Comparison of ENCODE assay signal across 19 cellular contexts in the genomic region with DNA sequence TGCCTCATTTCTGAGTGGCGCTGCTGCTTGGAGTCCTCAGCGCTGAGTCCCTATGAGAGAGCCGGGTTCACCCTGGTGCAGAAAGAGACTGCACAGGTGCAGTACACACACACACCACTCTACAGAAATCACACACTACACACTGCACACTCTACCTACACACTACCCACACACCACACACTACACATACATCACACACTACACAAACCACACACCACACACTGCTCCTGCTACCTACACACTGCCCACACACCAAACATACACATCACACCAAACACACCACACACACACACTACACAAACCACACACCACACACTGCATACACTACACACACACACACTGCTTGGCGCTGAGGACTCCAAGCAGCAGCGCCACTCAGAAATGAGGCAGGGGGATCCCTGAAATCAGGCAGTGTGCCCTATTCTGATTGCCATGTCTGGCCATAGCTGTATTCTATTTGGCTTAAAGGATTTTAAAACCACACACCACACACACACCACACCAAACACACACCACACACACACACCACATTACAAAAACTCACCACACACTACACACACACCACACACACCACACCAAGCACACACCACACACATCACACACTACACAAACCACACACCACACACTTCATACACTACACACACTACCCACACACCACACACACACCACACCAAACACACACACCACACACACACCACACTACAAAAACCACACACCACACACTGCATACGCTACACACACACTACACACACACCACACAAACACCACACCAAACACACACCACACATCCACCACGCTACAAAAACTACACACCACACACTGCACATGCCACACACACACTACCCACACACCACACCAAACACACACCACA. TPM values are rescaled to one million over a fixed set of nuclear protein-coding genes. Genes with fewer than 3 reads are reported as not detected.
A peak's percentile ranks its signal among the peaks of the same experiment; 100 is the strongest.
DNase-seq lines count a peak whose midpoint lies in the region; ATAC-seq, FAIRE-seq and TF ChIP-seq lines count a peak whose summit lies in the region.
"Had no signal": no experiment of that assay in that cellular context is flagged by ENCODE, and none has a peak within 500 bp of the region (broad histone marks: within the 10 kb centered on the region; RNA-seq: fewer than 3 reads in every experiment).

No MANE protein-coding gene starts in this region.

- H3K4me3 ChIP-seq in A549 (no peak overlapping the region), GM12878 (no peak overlapping the region), aorta (ENCODE audit: low read length in 2 of 2) (no peak overlapping the region)
- H3K4me3 ChIP-seq: cardiac muscle cell, esophagus muscularis mucosa, ovary, sigmoid colon had no signal

- H3K4me1 ChIP-seq in A549 (no peaks in the 10 kb centered on the region), GM12878 (ENCODE audit: control insufficient read depth, insufficient read depth, low read length) (peaks cover 26% of the 10 kb centered on the region), aorta (ENCODE audit: control insufficient read depth in 1 of 2, insufficient read depth in 2 of 2, low read length in 2 of 2) (no peaks in the 10 kb centered on the region)
- H3K4me1 ChIP-seq: esophagus muscularis mucosa, sigmoid colon had no signal

- H3K27me3 ChIP-seq in GM12878 (replicated peaks in 1 of 2; ENCODE audit: control insufficient read depth in 2 of 2, insufficient read depth in 2 of 2, low read length in 1 of 2) (no peaks in the 10 kb centered on the region), aorta (ENCODE audit: control insufficient read depth in 1 of 2, insufficient read depth in 2 of 2, low read length in 1 of 2) (no peaks in the 10 kb centered on the region)
- H3K27me3 ChIP-seq: cardiac muscle cell, ovary, Peyer's patch had no signal

- peak; percentile 16 to 20; a peak in 3 of 6 replicates for ATAC-seq in A549
- ATAC-seq in GM12878 = peak; percentile 59
- no peak for ATAC-seq in aorta (ENCODE audit: low FRiP score)
- ATAC-seq in left lobe of liver = no peak
- ATAC-seq in esophagus mucosa = no peak
- ATAC-seq: left ventricle myocardium superior had no signal

- in situ Hi-C loops in GM12878 (cut with MboI) = no loop called here

- no peak overlapping the region for H3K4me2 ChIP-seq in A549
- peak overlapping the region; percentile 2; the same call in 1 of the 2 replicates for H3K4me2 ChIP-seq in GM12878 (ENCODE audit: control insufficient read depth, insufficient read depth)

- no peak overlapping the region for H3K27ac ChIP-seq in A549
- no peak overlapping the region for H3K27ac ChIP-seq in GM12878 (ENCODE audit: control insufficient read depth, insufficient read depth)
- no peak overlapping the region for H3K27ac ChIP-seq in aorta (ENCODE audit: low read depth in 1 of 2, low read length in 2 of 2)
- H3K27ac ChIP-seq: cardiac muscle cell, esophagus muscularis mucosa, ovary, sigmoid colon had no signal

- H3K9me3 ChIP-seq in A549 = 0 out of 3 replicates have a peak, but pooled peaks cover 2% of the 10 kb centered on the region
- no peaks in the 10 kb centered on the region for H3K9me3 ChIP-seq in GM12878 (replicated peaks; ENCODE audit: control insufficient read depth, insufficient read depth, low read length)
- H3K9me3 ChIP-seq in aorta (ENCODE audit: control insufficient read depth, low read length) = no peaks in the 10 kb centered on the region
- H3K9me3 ChIP-seq: esophagus muscularis mucosa, ovary, Peyer's patch, sigmoid colon had no signal

- no peak overlapping the region for H2AFZ ChIP-seq in GM12878 (ENCODE audit: control insufficient read depth, low read depth, low read length)

- TF ChIP-seq CTCF in A549 (IDR thresholded peaks at IDR 0.05) = no peak
- no peak for TF ChIP-seq CTCF in GM12878 (IDR thresholded peaks at IDR 0.05 in 2 of 3, conservative IDR thresholded peaks at IDR 0.05 in 1 of 3; ENCODE audit: control insufficient read depth in 2 of 3, extremely low read depth in 1 of 3, insufficient read depth in 1 of 3, low read depth in 3 of 3, low read length in 3 of 3)

- TF ChIP-seq EP300 in A549 (IDR thresholded peaks at IDR 0.05) (no peak), GM12878 (IDR thresholded peaks at IDR 0.05; ENCODE audit: borderline replicate concordance in 1 of 2, control insufficient read depth in 1 of 2, low read depth in 2 of 2, low read length in 2 of 2) (no peak)

- TF ChIP-seq POLR2A in A549 (IDR thresholded peaks at IDR 0.05; ENCODE audit: low read length) = peak; percentile 34; the same call in 1 of the 2 replicates
- TF ChIP-seq POLR2A in GM12878 (IDR thresholded peaks at IDR 0.05; ENCODE audit: low read depth, low read length) = no peak

- no peaks in the 10 kb centered on the region for H4K20me1 ChIP-seq in GM12878 (ENCODE audit: control insufficient read depth, insufficient read depth)

- FAIRE-seq in A549 (lab: Jason Lieb, UNC) = peak; percentile 95
- peak; percentile 71 for FAIRE-seq in GM18507 (lab: Jason Lieb, UNC)
- FAIRE-seq in GM12878 (lab: Jason Lieb, UNC) = peak; percentile 78
- FAIRE-seq: TTC549 had no signal

- H3K36me3 ChIP-seq in GM12878 (ENCODE audit: control insufficient read depth in 2 of 2, insufficient read depth in 2 of 2, low read length in 1 of 2) (no peaks in the 10 kb centered on the region), aorta (ENCODE audit: control insufficient read depth in 1 of 2, insufficient read depth in 2 of 2, low read length in 1 of 2) (no peaks in the 10 kb centered on the region)
- H3K36me3 ChIP-seq: cardiac muscle cell, esophagus muscularis mucosa, ovary, Peyer's patch, sigmoid colon had no signal

- CTCF ChIA-PET in A549 (lab: Yijun Ruan, JAX) = interaction anchor here (0.9 to 2.5 kb wide), 4 partner anchors 8 to 50 kb away, joined by 3 to 9 read pairs (median 6); partner anchors contain the start of gene FFAR1
- CTCF ChIA-PET in GM12878 (lab: Yijun Ruan, JAX) = interaction anchor here (0.6 to 0.7 kb wide), 2 partner anchors 121 to 155 kb away, joined by 3 read pairs; no protein-coding TSS in a partner anchor

- H3K9ac ChIP-seq in GM12878 (ENCODE audit: control insufficient read depth, insufficient read depth, low read length) = no peak overlapping the region

- peak in 1 of 2 experiments; percentile 39 for DNase-seq in A549 (ENCODE audit: low read depth in 1 of 2, low spot score in 1 of 2)
- DNase-seq in GM18507 (ENCODE audit: extremely low spot score, insufficient read length, low read depth) = no peak
- no peak for DNase-seq in GM12878 (ENCODE audit: low read depth, low spot score)
- no peak for DNase-seq in aorta
- no peak for DNase-seq in left lobe of liver (ENCODE audit: low spot score)
- DNase-seq: activated T-cell treated with anti-CD3 and anti-CD28 coated beads, Interleukin-2, amount 50 U/mL, for 4 hours; CD8-positive, alpha-beta memory T cell; glutamatergic neuron; left ventricle myocardium superior; NCI-H1417 treated with DMSO at 0.1 percent for 48 hours; ovary; Peyer's patch; sigmoid colon; substantia nigra had no signal

- H3K79me2 ChIP-seq in GM12878 (ENCODE audit: control insufficient read depth, insufficient read depth, low read length) = no peaks in the 10 kb centered on the region

- POLR2A ChIA-PET in A549 (lab: Yijun Ruan, JAX) = no interaction called here
- POLR2A ChIA-PET in GM12878 (lab: Charles Lee) = interaction anchor here (1.9 kb wide), 1 partner anchor 37 kb away, joined by 5 read pairs; no protein-coding TSS in a partner anchor

- RAD21 ChIA-PET in GM12878 (lab: Charles Lee; ENCODE audit: unreplicated experiment) = interaction anchor here (1.4 to 1.9 kb wide), 2 partner anchors 26 to 32 kb away, joined by 4 to 7 read pairs; partner anchors contain the start of gene CD22

- intact Hi-C loops in GM12878 (cut with micrococcal nuclease; ENCODE audit: unreplicated experiment) = no loop called here
- intact Hi-C loops in aorta (cut with DNase I) = no loop called here

- TF ChIP-seq RAD21 in A549 (conservative IDR thresholded peaks at IDR 0.05 in 1 of 2, IDR thresholded peaks at IDR 0.05 in 1 of 2) = no peak
- TF ChIP-seq RAD21 in GM12878 (IDR thresholded peaks at IDR 0.05; ENCODE audit: insufficient read depth, low read depth, low read length) = no peak

- SMC1A ChIA-PET in GM12878 (lab: Charles Lee; ENCODE audit: uncharacterized antibody, unreplicated experiment) = interaction anchor here (0.7 to 1.2 kb wide), 2 partner anchors 14 to 212 kb away, joined by 3 to 4 read pairs; no protein-coding TSS in a partner anchor

- WGBS in A549 (ENCODE audit: missing lambda C conversion rate) = 80% methylated on average over 7 of the region's 7 CpGs
- 84% methylated on average over 7 of the region's 7 CpGs for WGBS in GM12878 (ENCODE audit: insufficient coverage, insufficient replicate concordance, low lambda C conversion rate, missing lambda C conversion rate)
- WGBS in aorta, 2 donors = 87 to 88% methylated on average over 7 of the region's 7 CpGs

- BruUV-seq in GM12878 (replicated peaks; lab: Mats Ljungman, UMichigan) = no TSS peak

RNA-seq across cellular contexts. Expression of gene MAG, which starts 4.9 kb away (rescaled TPM):
- polyA plus RNA-seq in A549 (2011; rRNA removed) (not detected in 2 replicates), A549 (2017; fragmentation: RNase III; extraction: RNeasy Plus Mini Kit Qiagen cat#74134 plus additional on column Dnase treatment) (not detected in 3 replicates), GM12878 (2011; rRNA removed) (0.03 and 0.23 TPM in 2 replicates), GM12878 (2014; fragmentation: Illumina TruSeq; extraction: Trizol) (0.06 TPM in 2 replicates), GM12878 (2014; fragmentation: Nextera tagmentation; extraction: Ambion mirVana) (not detected), GM12878 (2014; rRNA removed) (0.63 and 0.82 TPM in 2 replicates), GM12878 (2016; fragmentation: Nextera tagmentation; extraction: Ambion mirVana) (under 1 TPM; 0.16 to 0.23 TPM), aorta (not detected)
- polyA plus RNA-seq in A549 (2012; cell fraction: cytosol; rRNA removed) = not detected in 2 replicates
- not detected in 2 replicates for polyA plus RNA-seq in A549 (2012; cell fraction: nucleus; rRNA removed)
- polyA minus RNA-seq in A549 (2011; rRNA and poly(A)+ RNA removed) = not detected in 2 replicates
- 1.0 and 2.8 TPM in 2 replicates for total RNA-seq in GM12878 (2013; cell fraction: nucleolus; rRNA removed)
- total RNA-seq in GM12878 (2014; rRNA removed) (0.11 and 0.17 TPM in 2 replicates), GM12878 (2014; rRNA removed; fragmentation: Illumina TruSeq; extraction: Trizol) (0.05 and 0.09 TPM in 2 replicates), GM12878 (2021) (0.27 and 0.56 TPM in 2 replicates), aorta (under 1 TPM in 1 of 2 donors, not detected in 1; 0.42 TPM), left lobe of liver (0.81 TPM), esophagus mucosa (not detected)
- polyA plus RNA-seq in GM12878 (2011; ENCODE audit: low read depth) = not detected
- 0.10 and 0.13 TPM in 2 replicates for polyA plus RNA-seq in GM12878 (2011; cell fraction: cytosol; rRNA removed)
- polyA plus RNA-seq in GM12878 (2011; cell fraction: nucleus; rRNA removed) = 0.26 and 0.28 TPM in 2 replicates
- 0.11 TPM in 1 of 2 replicates, not detected in the other for polyA plus RNA-seq in GM12878 (2012)
- polyA minus RNA-seq in GM12878 (2011; rRNA and poly(A)+ RNA removed) = 0.10 and 0.22 TPM in 2 replicates
- 0.53 TPM in 1 of 2 replicates, not detected in the other for polyA minus RNA-seq in GM12878 (2011; cell fraction: cytosol; rRNA and poly(A)+ RNA removed)
- not detected in 2 replicates for polyA minus RNA-seq in GM12878 (2011; cell fraction: nucleus; rRNA and poly(A)+ RNA removed)
- total RNA-seq: CD8-positive, alpha-beta memory T cell; Daoy; left ventricle myocardium superior had no signal

RNA-seq across cellular contexts. Expression of gene HAMP, which starts 14.6 kb away (rescaled TPM):
- polyA plus RNA-seq in A549 (2011; rRNA removed) (not detected in 2 replicates), A549 (2017; fragmentation: RNase III; extraction: RNeasy Plus Mini Kit Qiagen cat#74134 plus additional on column Dnase treatment) (0.03 TPM in 1 of 3 replicates, not detected in the others), GM12878 (2011; rRNA removed) (0.03 TPM in 1 of 2 replicates, not detected in the other), GM12878 (2014; fragmentation: Illumina TruSeq; extraction: Trizol) (0.10 TPM in 1 of 2 replicates, not detected in the other), GM12878 (2014; fragmentation: Nextera tagmentation; extraction: Ambion mirVana) (under 1 TPM; 0.58 to 0.71 TPM), GM12878 (2014; rRNA removed) (0.53 TPM in 1 of 2 replicates, not detected in the other), GM12878 (2016; fragmentation: Nextera tagmentation; extraction: Ambion mirVana) (under 1 TPM; 0.23 to 0.63 TPM), aorta (not detected)
- polyA plus RNA-seq in A549 (2012; cell fraction: cytosol; rRNA removed) = not detected in 2 replicates
- 0.22 TPM in 2 replicates for polyA plus RNA-seq in A549 (2012; cell fraction: nucleus; rRNA removed)
- polyA minus RNA-seq in A549 (2011; rRNA and poly(A)+ RNA removed) = not detected in 2 replicates
- 0.17 TPM in 1 of 2 replicates, not detected in the other for total RNA-seq in GM12878 (2013; cell fraction: nucleolus; rRNA removed)
- total RNA-seq in GM12878 (2014; rRNA removed) (0.45 TPM in 1 of 2 replicates, not detected in the other), GM12878 (2014; rRNA removed; fragmentation: Illumina TruSeq; extraction: Trizol) (0.36 TPM in 1 of 2 replicates, not detected in the other), GM12878 (2021) (not detected in 2 replicates), aorta (1 to 10 TPM in 1 of 2 donors, not detected in 1; 2.5 TPM), left lobe of liver (37.2 TPM), esophagus mucosa (not detected)
- 0.31 TPM for polyA plus RNA-seq in GM12878 (2011; ENCODE audit: low read depth)
- 0.15 TPM in 1 of 2 replicates, not detected in the other for polyA plus RNA-seq in GM12878 (2011; cell fraction: cytosol; rRNA removed)
- polyA plus RNA-seq in GM12878 (2011; cell fraction: nucleus; rRNA removed) = 0.42 and 0.45 TPM in 2 replicates
- polyA plus RNA-seq in GM12878 (2012) = 0.17 and 0.26 TPM in 2 replicates
- 0.07 and 0.15 TPM in 2 replicates for polyA minus RNA-seq in GM12878 (2011; rRNA and poly(A)+ RNA removed)
- polyA minus RNA-seq in GM12878 (2011; cell fraction: cytosol; rRNA and poly(A)+ RNA removed) = not detected in 2 replicates
- polyA minus RNA-seq in GM12878 (2011; cell fraction: nucleus; rRNA and poly(A)+ RNA removed) = 0.24 and 0.77 TPM in 2 replicates
- total RNA-seq: Daoy, esophagus muscularis mucosa, left ventricle myocardium superior, Peyer's patch had no signal
- polyA plus RNA-seq: CD8-positive, alpha-beta memory T cell had no signal

RNA-seq across cellular contexts. Expression of gene USF2, which starts 28.1 kb away (rescaled TPM):
- 91.8 and 118 TPM in 2 replicates for polyA plus RNA-seq in A549 (2011; rRNA removed)
- polyA plus RNA-seq in A549 (2012; cell fraction: cytosol; rRNA removed) = 228 and 240 TPM in 2 replicates
- 225 and 296 TPM in 2 replicates for polyA plus RNA-seq in A549 (2012; cell fraction: nucleus; rRNA removed)
- 124 to 141 TPM (median 141 TPM) in 3 replicates for polyA plus RNA-seq in A549 (2017; fragmentation: RNase III; extraction: RNeasy Plus Mini Kit Qiagen cat#74134 plus additional on column Dnase treatment)
- polyA minus RNA-seq in A549 (2011; rRNA and poly(A)+ RNA removed) = 85.3 and 97.1 TPM in 2 replicates
- total RNA-seq in GM12878 (2013; cell fraction: nucleolus; rRNA removed) = 101 and 123 TPM in 2 replicates
- total RNA-seq in GM12878 (2014; rRNA removed) = 80.2 and 94.2 TPM in 2 replicates
- 49.2 and 62.2 TPM in 2 replicates for total RNA-seq in GM12878 (2014; rRNA removed; fragmentation: Illumina TruSeq; extraction: Trizol)
- total RNA-seq in GM12878 (2021) = 131 and 143 TPM in 2 replicates
- 38.1 TPM for polyA plus RNA-seq in GM12878 (2011; ENCODE audit: low read depth)
- polyA plus RNA-seq in GM12878 (2011; rRNA removed) = 108 and 157 TPM in 2 replicates
- 108 and 167 TPM in 2 replicates for polyA plus RNA-seq in GM12878 (2011; cell fraction: cytosol; rRNA removed)
- polyA plus RNA-seq in GM12878 (2011; cell fraction: nucleus; rRNA removed) = 228 and 254 TPM in 2 replicates
- polyA plus RNA-seq in GM12878 (2012) = 133 and 151 TPM in 2 replicates
- 47.1 and 68.9 TPM in 2 replicates for polyA plus RNA-seq in GM12878 (2014; fragmentation: Illumina TruSeq; extraction: Trizol)
- 1 to 10 TPM in 1 of 2 experiments, under 1 TPM in 1; 0.56 to 2.1 TPM for polyA plus RNA-seq in GM12878 (2014; fragmentation: Nextera tagmentation; extraction: Ambion mirVana)
- polyA plus RNA-seq in GM12878 (2014; rRNA removed) = 131 and 157 TPM in 2 replicates
- 10 to 100 TPM; 13.4 to 13.6 TPM for polyA plus RNA-seq in GM12878 (2016; fragmentation: Nextera tagmentation; extraction: Ambion mirVana)
- 84.5 and 85.5 TPM in 2 replicates for polyA minus RNA-seq in GM12878 (2011; rRNA and poly(A)+ RNA removed)
- polyA minus RNA-seq in GM12878 (2011; cell fraction: cytosol; rRNA and poly(A)+ RNA removed) = 46.8 and 58.7 TPM in 2 replicates
- 33.0 and 57.6 TPM in 2 replicates for polyA minus RNA-seq in GM12878 (2011; cell fraction: nucleus; rRNA and poly(A)+ RNA removed)
- 100 to 1,000 TPM in 1 of 2 donors, 10 to 100 TPM in 1; 85.3 to 107 TPM for total RNA-seq in aorta
- polyA plus RNA-seq in aorta = 100 to 1,000 TPM; 101 to 148 TPM
- total RNA-seq in left lobe of liver = 91.7 TPM
- total RNA-seq in esophagus mucosa = 72.3 TPM

RNA-seq across cellular contexts. Expression of gene CD22, which starts 32.1 kb away (rescaled TPM):
- polyA plus RNA-seq in A549 (2011; rRNA removed) = 0.14 and 0.29 TPM in 2 replicates
- polyA plus RNA-seq in A549 (2012; cell fraction: cytosol; rRNA removed) = 0.03 and 0.20 TPM in 2 replicates
- polyA plus RNA-seq in A549 (2012; cell fraction: nucleus; rRNA removed) = 0.18 TPM in 1 of 2 replicates, not detected in the other
- 0.05 TPM in 1 of 3 replicates, not detected in the others for polyA plus RNA-seq in A549 (2017; fragmentation: RNase III; extraction: RNeasy Plus Mini Kit Qiagen cat#74134 plus additional on column Dnase treatment)
- not detected in 2 replicates for polyA minus RNA-seq in A549 (2011; rRNA and poly(A)+ RNA removed)
- 1,882 and 2,109 TPM in 2 replicates for total RNA-seq in GM12878 (2013; cell fraction: nucleolus; rRNA removed)
- total RNA-seq in GM12878 (2014; rRNA removed) = 238 and 245 TPM in 2 replicates
- total RNA-seq in GM12878 (2014; rRNA removed; fragmentation: Illumina TruSeq; extraction: Trizol) = 124 and 140 TPM in 2 replicates
- 261 and 294 TPM in 2 replicates for total RNA-seq in GM12878 (2021)
- polyA plus RNA-seq in GM12878 (2011; ENCODE audit: low read depth) = 284 TPM
- 216 and 271 TPM in 2 replicates for polyA plus RNA-seq in GM12878 (2011; rRNA removed)
- 276 and 316 TPM in 2 replicates for polyA plus RNA-seq in GM12878 (2011; cell fraction: cytosol; rRNA removed)
- 443 and 480 TPM in 2 replicates for polyA plus RNA-seq in GM12878 (2011; cell fraction: nucleus; rRNA removed)
- polyA plus RNA-seq in GM12878 (2012) = 310 and 327 TPM in 2 replicates
- 288 and 344 TPM in 2 replicates for polyA plus RNA-seq in GM12878 (2014; fragmentation: Illumina TruSeq; extraction: Trizol)
- polyA plus RNA-seq in GM12878 (2014; fragmentation: Nextera tagmentation; extraction: Ambion mirVana) = 10 to 100 TPM; 23.0 to 24.4 TPM
- 316 and 325 TPM in 2 replicates for polyA plus RNA-seq in GM12878 (2014; rRNA removed)
- polyA plus RNA-seq in GM12878 (2016; fragmentation: Nextera tagmentation; extraction: Ambion mirVana) = 10 to 100 TPM; 78.2 to 81.0 TPM
- 482 and 491 TPM in 2 replicates for polyA minus RNA-seq in GM12878 (2011; rRNA and poly(A)+ RNA removed)
- 141 and 142 TPM in 2 replicates for polyA minus RNA-seq in GM12878 (2011; cell fraction: cytosol; rRNA and poly(A)+ RNA removed)
- 170 and 251 TPM in 2 replicates for polyA minus RNA-seq in GM12878 (2011; cell fraction: nucleus; rRNA and poly(A)+ RNA removed)
- total RNA-seq in aorta = 1 to 10 TPM; 2.9 to 3.1 TPM
- under 1 TPM in 1 of 2 donors, not detected in 1; 0.75 TPM for polyA plus RNA-seq in aorta
- 1.2 TPM for total RNA-seq in left lobe of liver
- 2.5 TPM for total RNA-seq in esophagus mucosa
- total RNA-seq: Daoy had no signal
- polyA plus RNA-seq: cardiac muscle cell; CD8-positive, alpha-beta memory T cell had no signal

RNA-seq across cellular contexts. Expression of gene LSR, which starts 48.1 kb away (rescaled TPM):
- polyA plus RNA-seq in A549 (2011; rRNA removed) (2.1 and 2.5 TPM in 2 replicates), A549 (2017; fragmentation: RNase III; extraction: RNeasy Plus Mini Kit Qiagen cat#74134 plus additional on column Dnase treatment) (3.6 to 4.7 TPM (median 4.4 TPM) in 3 replicates), GM12878 (2011; rRNA removed) (6.1 and 24.3 TPM in 2 replicates), GM12878 (2014; fragmentation: Illumina TruSeq; extraction: Trizol) (3.3 and 12.4 TPM in 2 replicates), GM12878 (2014; fragmentation: Nextera tagmentation; extraction: Ambion mirVana) (under 1 TPM; 0.26 to 0.84 TPM), GM12878 (2014; rRNA removed) (28.3 and 37.6 TPM in 2 replicates), GM12878 (2016; fragmentation: Nextera tagmentation; extraction: Ambion mirVana) (10 to 100 TPM; 35.7 to 53.9 TPM), aorta (10 to 100 TPM in 1 of 2 donors, 1 to 10 TPM in 1; 5.8 to 12.4 TPM)
- polyA plus RNA-seq in A549 (2012; cell fraction: cytosol; rRNA removed) = 2.9 and 3.8 TPM in 2 replicates
- 2.6 and 5.1 TPM in 2 replicates for polyA plus RNA-seq in A549 (2012; cell fraction: nucleus; rRNA removed)
- polyA minus RNA-seq in A549 (2011; rRNA and poly(A)+ RNA removed) = 7.4 and 9.1 TPM in 2 replicates
- 33.1 and 34.6 TPM in 2 replicates for total RNA-seq in GM12878 (2013; cell fraction: nucleolus; rRNA removed)
- total RNA-seq in GM12878 (2014; rRNA removed) (36.9 and 48.1 TPM in 2 replicates), GM12878 (2014; rRNA removed; fragmentation: Illumina TruSeq; extraction: Trizol) (7.5 and 14.4 TPM in 2 replicates), GM12878 (2021) (44.1 and 48.8 TPM in 2 replicates), aorta (10 to 100 TPM in 1 of 2 donors, 1 to 10 TPM in 1; 9.8 to 13.1 TPM), left lobe of liver (103 TPM), esophagus mucosa (66.6 TPM)
- polyA plus RNA-seq in GM12878 (2011; ENCODE audit: low read depth) = 7.4 TPM
- polyA plus RNA-seq in GM12878 (2011; cell fraction: cytosol; rRNA removed) = 22.8 and 24.7 TPM in 2 replicates
- polyA plus RNA-seq in GM12878 (2011; cell fraction: nucleus; rRNA removed) = 64.4 and 68.8 TPM in 2 replicates
- polyA plus RNA-seq in GM12878 (2012) = 20.0 and 27.4 TPM in 2 replicates
- 21.7 and 34.3 TPM in 2 replicates for polyA minus RNA-seq in GM12878 (2011; rRNA and poly(A)+ RNA removed)
- 35.6 and 45.4 TPM in 2 replicates for polyA minus RNA-seq in GM12878 (2011; cell fraction: cytosol; rRNA and poly(A)+ RNA removed)
- polyA minus RNA-seq in GM12878 (2011; cell fraction: nucleus; rRNA and poly(A)+ RNA removed) = 41.6 and 85.2 TPM in 2 replicates

Comparison
In these comparisons a context has a peak if more than half of its experiments do, and no peak if none do; other contexts are left out.
1. ATAC-seq: peak in A549 (2 of 2) and GM12878 (single experiment); none in aorta (single experiment), left lobe of liver (single experiment) and esophagus mucosa (single experiment).
2. RNA of gene HAMP, which starts 14.6 kb away (total RNA-seq): 37.2 TPM in left lobe of liver (single experiment); 2.5 TPM in aorta, 0.17 to 0.45 TPM in GM12878 and not detected in esophagus mucosa (single experiment); every median in the first group is over 10 times any median in the second.
3. Of the 24 proteins assayed by ChIP-seq in both GM12878 and A549: peak only in GM12878: none; only in A549: POLR2A; in both: none; in neither: 23.